In genomic region chr10:34933676-34934075, GRCh38 we compare ENCODE assay signal across 17 cellular contexts.
DNase-seq lines count a peak whose midpoint lies in the region; ATAC-seq and TF ChIP-seq lines count a peak whose summit lies in the region.
"Had no signal": no experiment of that assay in that cellular context is flagged by ENCODE, and none has a peak within 500 bp of the region (broad histone marks: within the 10 kb centered on the region; RNA-seq: fewer than 3 reads in every experiment).

No MANE protein-coding gene starts in this region.

- H4K8ac ChIP-seq in H9 (replicated peaks; ENCODE audit: insufficient read length, low read depth, low read length) = no peak overlapping the region

- H3K14ac ChIP-seq in H9 (ENCODE audit: insufficient read depth, low read length) = no peak overlapping the region

- H3K23me2 ChIP-seq in H9 (ENCODE audit: insufficient read length, low read depth, low read length, poor library complexity, severe bottlenecking) = no peaks in the 10 kb centered on the region

- H3K9ac ChIP-seq in H9 (ENCODE audit: extremely low read depth, insufficient read length, low read length) = no peak overlapping the region
- H3K9ac ChIP-seq in skeletal muscle tissue (ENCODE audit: low read depth in 1 of 3, low read length in 3 of 3) = no peak overlapping the region

- no peaks in the 10 kb centered on the region for H3K79me2 ChIP-seq in H9 (ENCODE audit: insufficient read depth, low read length)

- no peak overlapping the region for H2AK5ac ChIP-seq in H9 (ENCODE audit: insufficient read length, low read length)

- H3K27me3 ChIP-seq in H9 (ENCODE audit: insufficient read depth, low read length) = no peaks in the 10 kb centered on the region
- no peaks in the 10 kb centered on the region for H3K27me3 ChIP-seq in right lobe of liver
- H3K27me3 ChIP-seq in skeletal muscle tissue (ENCODE audit: control insufficient read depth in 3 of 3, insufficient read depth in 3 of 3, low read length in 3 of 3) = no peaks in the 10 kb centered on the region
- H3K27me3 ChIP-seq: dorsolateral prefrontal cortex, foreskin keratinocyte had no signal

- no peak for TF ChIP-seq POLR2A in right lobe of liver (IDR thresholded peaks at IDR 0.05)

- H2AFZ ChIP-seq in H9 (ENCODE audit: low read length) = no peak overlapping the region

- no CpG with 5 or more reads among the region's 9 CpGs for WGBS in H9 (ENCODE audit: extremely low coverage, insufficient read length, low lambda C conversion rate)
- WGBS in right lobe of liver (ENCODE audit: insufficient coverage, low coverage, low lambda C conversion rate, missing lambda C conversion rate) = 49% methylated on average over 7 of the region's 9 CpGs

- H2BK12ac ChIP-seq in H9 (ENCODE audit: insufficient read length, low read depth, low read length) = no peak overlapping the region

- H3K27me3 Mint-ChIP-seq in H9 (ENCODE audit: low read depth) = no peaks in the 10 kb centered on the region
- H3K27me3 Mint-ChIP-seq in CD14-positive monocyte (ENCODE audit: low read depth in 3 of 3) = peaks cover 4 to 10% (median 4%) of the 10 kb centered on the region in 3 donors
- H3K27me3 Mint-ChIP-seq: activated naive CD8-positive, alpha-beta T cell treated with anti-CD3 and anti-CD28 coated beads, Interleukin-2, amount 50 U/mL, for 24 hours had no signal

- H4K20me1 ChIP-seq in H9 (ENCODE audit: control insufficient read depth, insufficient read depth, insufficient read length) = no peaks in the 10 kb centered on the region

- no peak overlapping the region for H4K91ac ChIP-seq in H9 (ENCODE audit: insufficient read length, low read depth, low read length)

- TF ChIP-seq CTCF in H9 (conservative IDR thresholded peaks at IDR 0.05) (no peak), right lobe of liver (IDR thresholded peaks at IDR 0.05) (no peak), CD14-positive monocyte (IDR thresholded peaks at IDR 0.05) (no peak)

- no peak overlapping the region for H3K23ac ChIP-seq in H9 (ENCODE audit: insufficient read length, low read depth, low read length)

- no peak overlapping the region for H2BK5ac ChIP-seq in H9 (ENCODE audit: insufficient read length, low read length)

- H3K4me2 ChIP-seq in H9 (ENCODE audit: insufficient read depth, insufficient read length, low read length) = no peak overlapping the region

- H2BK120ac ChIP-seq in H9 (ENCODE audit: low read depth, low read length, poor library complexity, severe bottlenecking) = no peak overlapping the region

- H3K18ac ChIP-seq in H9 (ENCODE audit: insufficient read length, low read depth, low read length) = no peak overlapping the region

- H3K4ac ChIP-seq in H9 (ENCODE audit: low read depth, low read length) = no peak overlapping the region

- no peaks in the 10 kb centered on the region for H3K9me3 ChIP-seq in H9 (ENCODE audit: control insufficient read depth, low read depth, low read length)
- no peaks in the 10 kb centered on the region for H3K9me3 ChIP-seq in right lobe of liver
- no peaks in the 10 kb centered on the region for H3K9me3 ChIP-seq in skeletal muscle tissue (ENCODE audit: control insufficient read depth in 3 of 3, low read length in 3 of 3)

- H3K27ac ChIP-seq in H9 (ENCODE audit: insufficient read length, low read depth, low read length) = no peak overlapping the region
- no peak overlapping the region for H3K27ac ChIP-seq in right lobe of liver
- no peak overlapping the region for H3K27ac ChIP-seq in skeletal muscle tissue (ENCODE audit: low read depth, low read length)
- H3K27ac ChIP-seq: foreskin keratinocyte had no signal

- intact Hi-C loops in right lobe of liver (cut with DNase I) = no loop called here
- intact Hi-C loops in CD14-positive monocyte (cut with micrococcal nuclease) = no loop called here

- H3K4me1 ChIP-seq in H9 (ENCODE audit: insufficient read depth, low read length) (no peaks in the 10 kb centered on the region; the same call in 1 of the 2 replicates), right lobe of liver (no peaks in the 10 kb centered on the region), skeletal muscle tissue (ENCODE audit: control insufficient read depth in 3 of 3, insufficient read depth in 3 of 3, low read length in 3 of 3) (peaks cover 5 to 9% (median 7%) of the 10 kb centered on the region in 3 donors)
- H3K4me1 ChIP-seq: foreskin keratinocyte had no signal

- no peak overlapping the region for H4K5ac ChIP-seq in H9 (ENCODE audit: insufficient read length, low read depth, low read length)

- H2BK20ac ChIP-seq in H9 (ENCODE audit: low read depth, low read length, poor library complexity, severe bottlenecking) = no peak overlapping the region

- peaks cover 14 to 23% of the 10 kb centered on the region in 2 experiments for H3K4me1 Mint-ChIP-seq in H9
- no peaks in the 10 kb centered on the region for H3K4me1 Mint-ChIP-seq in CD14-positive monocyte
- H3K4me1 Mint-ChIP-seq: activated naive CD8-positive, alpha-beta T cell treated with anti-CD3 and anti-CD28 coated beads, Interleukin-2, amount 50 U/mL, for 24 hours had no signal

- H3T11ph ChIP-seq in H9 (ENCODE audit: low read length) = no peak overlapping the region

- in situ Hi-C loops in KBM-7 (cut with MboI; ENCODE audit: low pct_unique_long_range_greater_than_20kb, low sequenced_read_pairs) = no loop called here

- H3K56ac ChIP-seq in H9 (ENCODE audit: insufficient read length, low read depth, low read length) = no peak overlapping the region

- H3K36me3 ChIP-seq in right lobe of liver = no peaks in the 10 kb centered on the region
- no peaks in the 10 kb centered on the region for H3K36me3 ChIP-seq in skeletal muscle tissue (ENCODE audit: control insufficient read depth in 3 of 3, insufficient read depth in 3 of 3, low read length in 3 of 3)

- no peak overlapping the region for H3K4me3 ChIP-seq in right lobe of liver
- peak overlapping the region in 2 of 3 donors; percentile 24 to 45 for H3K4me3 ChIP-seq in skeletal muscle tissue (ENCODE audit: low read length in 3 of 3)

- peak; percentile 39 for DNase-seq in H9
- DNase-seq in fibroblast of gingiva (ENCODE audit: low read depth) = peak; percentile 23
- peak in 1 of 3 donors; percentile 57 for DNase-seq in right lobe of liver
- DNase-seq in CD14-positive monocyte (ENCODE audit: low spot score) = no peak
- DNase-seq in COLO829 (ENCODE audit: low spot score) = no peak
- no peak for DNase-seq in KBM-7
- DNase-seq in NAMALWA (ENCODE audit: low spot score) = no peak
- DNase-seq: activated naive CD8-positive, alpha-beta T cell treated with anti-CD3 and anti-CD28 coated beads, Interleukin-2, amount 50 U/mL, for 24 hours; activated T-cell treated with anti-CD3 and anti-CD28 coated beads, Interleukin-2, amount 50 U/mL, for 1 hour; foreskin keratinocyte; naive B cell; NCI-H187; NCI-H69; small intestine had no signal

- H3K9me3 Mint-ChIP-seq in H9 (no peaks in the 10 kb centered on the region), CD14-positive monocyte (peaks cover 0 to 5% (median 0%) of the 10 kb centered on the region in 7 donors)
- H3K9me3 Mint-ChIP-seq: activated naive CD8-positive, alpha-beta T cell treated with anti-CD3 and anti-CD28 coated beads, Interleukin-2, amount 50 U/mL, for 24 hours; T-helper 1 cell treated with Interleukin-12 subunit alpha and Interleukin-12 subunit beta and Interleukin-4 antibody, amounts not matched to agents 30 μg/mL and 1 μg/mL, for 36 hours had no signal

- H3K36me3 Mint-ChIP-seq in H9 (ENCODE audit: insufficient read depth in 1 of 3, low read depth in 3 of 3) = no peaks in the 10 kb centered on the region
- H3K36me3 Mint-ChIP-seq in CD14-positive monocyte = no peaks in the 10 kb centered on the region
- H3K36me3 Mint-ChIP-seq: naive B cell had no signal

- peak in 3 of 4 donors; percentile 17 to 47 (median 33) for ATAC-seq in right lobe of liver
- ATAC-seq: activated naive CD8-positive, alpha-beta T cell treated with anti-CD3 and anti-CD28 coated beads, Interleukin-2, amount 50 U/mL, for 24 hours; foreskin keratinocyte had no signal

- no peaks in the 10 kb centered on the region for H3K79me1 ChIP-seq in H9 (ENCODE audit: insufficient read depth, low read depth, low read length, poor library complexity, severe bottlenecking)

- H3K27ac Mint-ChIP-seq in H9 (no peak overlapping the region), CD14-positive monocyte (no peak overlapping the region)
- H3K27ac Mint-ChIP-seq: activated naive CD8-positive, alpha-beta T cell treated with anti-CD3 and anti-CD28 coated beads, Interleukin-2, amount 50 U/mL, for 24 hours; naive B cell; T-helper 1 cell treated with Interleukin-12 subunit alpha and Interleukin-12 subunit beta and Interleukin-4 antibody, amounts not matched to agents 30 μg/mL and 1 μg/mL, for 36 hours had no signal

- H2BK15ac ChIP-seq in H9 (ENCODE audit: low read depth, low read length) = no peak overlapping the region

- H3K4me3 Mint-ChIP-seq in H9 (no peak overlapping the region), CD14-positive monocyte (no peak overlapping the region)
- H3K4me3 Mint-ChIP-seq: activated naive CD8-positive, alpha-beta T cell treated with anti-CD3 and anti-CD28 coated beads, Interleukin-2, amount 50 U/mL, for 24 hours; naive B cell; T-helper 1 cell treated with Interleukin-12 subunit alpha and Interleukin-12 subunit beta and Interleukin-4 antibody, amounts not matched to agents 30 μg/mL and 1 μg/mL, for 36 hours had no signal

Comparison
In these comparisons a context has a peak if more than half of its experiments do, and no peak if none do; other contexts are left out.
1. DNase-seq: peak in H9 (single experiment) and fibroblast of gingiva (single experiment); none in CD14-positive monocyte (single experiment), COLO829 (single experiment), KBM-7 (single experiment) and NAMALWA (single experiment).
2. H3K4me3 ChIP-seq: peak in skeletal muscle tissue (2 of 3); none in right lobe of liver (0 of 3).